ENCODE assay signal across 1 cellular context in genomic region chr1:198541737-198542136, GRCh38.
TF ChIP-seq lines count a peak whose summit lies in the region.

No MANE protein-coding gene starts in this region.

TF ChIP-seq in HepG2, 621 proteins besides CTCF, POLR2A, EP300 and RAD21:
- TF ChIP-seq ZNF124 (CRISPR knock-in tag; IDR thresholded peaks at IDR 0.05), result no peak
- TF ChIP-seq CEBPB (IDR thresholded peaks at IDR 0.05; ENCODE audit: borderline replicate concordance, low read depth, low read length), result 0 out of 2 replicates have a peak, but pooled peaks have one; percentile 28
TF ChIP-seq in HepG2: peak in this region for 1.
